8 cellular contexts compared by ENCODE assay signal in genomic region chr10:12656518-12657142, GRCh38.
A peak's percentile ranks its signal among the peaks of the same experiment; 100 is the strongest.
DNase-seq lines count a peak whose midpoint lies in the region; ATAC-seq, FAIRE-seq and TF ChIP-seq lines count a peak whose summit lies in the region.

No MANE protein-coding gene starts in this region.

- no peak overlapping the region for H3K27ac Mint-ChIP-seq in central memory CD8-positive, alpha-beta T cell (ENCODE audit: low read depth)

- H3K9me3 Mint-ChIP-seq in central memory CD8-positive, alpha-beta T cell = no peaks in the 10 kb centered on the region

- peak; percentile 54 for ATAC-seq in central memory CD8-positive, alpha-beta T cell (replicated peaks; ENCODE audit: extremely low read depth, poor library complexity, severe bottlenecking)
- ATAC-seq in lung (ENCODE audit: insufficient read depth, low FRiP score) (no peak), HG02759 (IDR thresholded peaks at IDR 0.05; ENCODE audit: unreplicated experiment) (no peak), GM18505 (IDR thresholded peaks at IDR 0.05; ENCODE audit: unreplicated experiment) (no peak), GM21528 (IDR thresholded peaks at IDR 0.05; ENCODE audit: low FRiP score, unreplicated experiment) (no peak)

- no peaks in the 10 kb centered on the region for H3K27me3 ChIP-seq in lung (ENCODE audit: control insufficient read depth, insufficient read depth)

- H3K4me3 ChIP-seq in HEK293 (ENCODE audit: low read depth, low read length) (no peak overlapping the region), lung (no peak overlapping the region)

- H3K27ac ChIP-seq in HEK293 (ENCODE audit: extremely low read depth, low read depth, low read length) (no peak overlapping the region), lung (ENCODE audit: low read depth in 1 of 2, low read length in 1 of 2) (no peak overlapping the region)

- TF ChIP-seq CTCF in D721Med (IDR thresholded peaks at IDR 0.05; ENCODE audit: insufficient read depth, missing control alignments) (peak; percentile 88), HEK293 (tag by site-specific recombination; IDR thresholded peaks at IDR 0.05) (no peak), lung (IDR thresholded peaks at IDR 0.05; ENCODE audit: control extremely low read depth, extremely low read depth) (peak; percentile 57)

- 76 to 82% methylated on average over 4 of the region's 4 CpGs for WGBS in lung, 2 donors

- DNase-seq in D721Med (ENCODE audit: insufficient read length, low spot score) (peak; percentile 44), NOMO-1 treated with DMSO at 0.1 percent for 48 hours (lab: John Stamatoyannopoulos, UW; ENCODE audit: unreplicated experiment) (peak; percentile 64), lung (ENCODE audit: low spot score) (no peak)
- DNase-seq in central memory CD8-positive, alpha-beta T cell (ENCODE audit: low spot score in 2 of 2) = no peak

- H3K9me3 ChIP-seq in HEK293 (ENCODE audit: control insufficient read depth, insufficient read depth, low read depth, low read length) (no peaks in the 10 kb centered on the region), lung (ENCODE audit: control insufficient read depth in 2 of 2, insufficient read depth in 1 of 2, low read length in 1 of 2) (peaks cover 2 to 4% of the 10 kb centered on the region in 2 donors)

- no peak for TF ChIP-seq POLR2A in GM18505 (IDR thresholded peaks at IDR 0.05; ENCODE audit: borderline replicate concordance, extremely low read depth, insufficient read depth, insufficient read length)

- H3K36me3 ChIP-seq in HEK293 (ENCODE audit: control insufficient read depth in 2 of 2, insufficient read depth in 1 of 2, low read length in 2 of 2) = no peaks in the 10 kb centered on the region
- peaks cover 0 to 2% of the 10 kb centered on the region in 2 donors for H3K36me3 ChIP-seq in lung (ENCODE audit: control insufficient read depth in 2 of 2, insufficient read depth in 2 of 2, low read length in 2 of 2)

- H3K4me3 Mint-ChIP-seq in central memory CD8-positive, alpha-beta T cell = no peak overlapping the region

- no peaks in the 10 kb centered on the region for H3K27me3 Mint-ChIP-seq in central memory CD8-positive, alpha-beta T cell

- POLR2A ChIA-PET in HEK293 (lab: Yijun Ruan, JAX) = interaction anchor here (0.6 kb wide), 3 partner anchors 11 to 408 kb away, joined by 3 to 5 read pairs (median 3); no protein-coding TSS in a partner anchor

- CTCF ChIA-PET in HEK293 (lab: Yijun Ruan, JAX) = interaction anchor here (0.6 to 3.9 kb wide), 40 partner anchors 9 to 503 kb away, joined by 3 to 34 read pairs (median 4); partner anchors contain the start of genes CDC123 and NUDT5

- no peaks in the 10 kb centered on the region for H3K4me1 Mint-ChIP-seq in central memory CD8-positive, alpha-beta T cell

- H3K36me3 Mint-ChIP-seq in central memory CD8-positive, alpha-beta T cell (ENCODE audit: insufficient read depth) = peaks cover 3% of the 10 kb centered on the region

- peak; percentile 35 for FAIRE-seq in D721Med (lab: Jason Lieb, UNC)

- H3K4me1 ChIP-seq in HEK293 (ENCODE audit: control insufficient read depth, insufficient read depth, low read length) = no peaks in the 10 kb centered on the region
- H3K4me1 ChIP-seq in lung (ENCODE audit: control insufficient read depth in 2 of 2, insufficient read depth in 2 of 2, low read length in 2 of 2) = no peaks in the 10 kb centered on the region

TF ChIP-seq in HEK293, 187 proteins besides CTCF, POLR2A, EP300 and RAD21 (continues in another document):
- TF ChIP-seq KLF8 (tag by site-specific recombination; IDR thresholded peaks at IDR 0.05) = no peak
- TF ChIP-seq ZNF549 (tag by site-specific recombination; IDR thresholded peaks at IDR 0.05) = no peak
- TF ChIP-seq SCRT2 (tag by site-specific recombination; IDR thresholded peaks at IDR 0.05) = no peak
- TF ChIP-seq ZNF248 (tag by site-specific recombination; IDR thresholded peaks at IDR 0.05) = no peak
- TF ChIP-seq HOXA7 (CRISPR knock-in tag; IDR thresholded peaks at IDR 0.05; ENCODE audit: borderline replicate concordance) = no peak
- TF ChIP-seq ZNF48 (tag by site-specific recombination; IDR thresholded peaks at IDR 0.05) = no peak
- no peak for TF ChIP-seq BCL11B (tag by site-specific recombination; IDR thresholded peaks at IDR 0.05; ENCODE audit: low read depth)
- no peak for TF ChIP-seq ZNF747 (tag by site-specific recombination; IDR thresholded peaks at IDR 0.05)
- TF ChIP-seq ZBTB6 (tag by site-specific recombination; IDR thresholded peaks at IDR 0.05) = no peak
- TF ChIP-seq ZNF501 (tag by site-specific recombination; IDR thresholded peaks at IDR 0.05) = no peak
- no peak for TF ChIP-seq ZNF311 (tag by site-specific recombination; IDR thresholded peaks at IDR 0.05; ENCODE audit: borderline replicate concordance)
- no peak for TF ChIP-seq ZBTB48 (tag by site-specific recombination; IDR thresholded peaks at IDR 0.05)
- no peak for TF ChIP-seq ZNF175 (tag by site-specific recombination; IDR thresholded peaks at IDR 0.05)
- no peak for TF ChIP-seq ZNF10 (tag by site-specific recombination; IDR thresholded peaks at IDR 0.05)
- TF ChIP-seq YY1 (tag by site-specific recombination; IDR thresholded peaks at IDR 0.05) = no peak
- TF ChIP-seq ZNF423 (tag by site-specific recombination; IDR thresholded peaks at IDR 0.05) = no peak
- no peak for TF ChIP-seq ZNF544 (tag by site-specific recombination; IDR thresholded peaks at IDR 0.05)
- TF ChIP-seq MYNN (tag by site-specific recombination; IDR thresholded peaks at IDR 0.05; ENCODE audit: borderline replicate concordance) = no peak
- TF ChIP-seq TRIM28 (IDR thresholded peaks at IDR 0.05; ENCODE audit: borderline replicate concordance, low read length) = peak; percentile 87; the same call in 1 of the 2 replicates
- no peak for TF ChIP-seq ZBTB8A (tag by site-specific recombination; IDR thresholded peaks at IDR 0.05)
- peak; percentile 99 for TF ChIP-seq ZNF140 (tag by site-specific recombination; IDR thresholded peaks at IDR 0.05)
- TF ChIP-seq ZNF654 (tag by site-specific recombination; IDR thresholded peaks at IDR 0.05; ENCODE audit: low read depth) = peak; percentile 85
- no peak for TF ChIP-seq SCRT1 (tag by site-specific recombination; IDR thresholded peaks at IDR 0.05; ENCODE audit: borderline replicate concordance)
- TF ChIP-seq ZBTB21 (tag by site-specific recombination; IDR thresholded peaks at IDR 0.05) = no peak
- TF ChIP-seq ZNF23 (tag by site-specific recombination; IDR thresholded peaks at IDR 0.05; ENCODE audit: borderline replicate concordance) = no peak
- no peak for TF ChIP-seq ZSCAN30 (tag by site-specific recombination; IDR thresholded peaks at IDR 0.05)
- TF ChIP-seq ZNF548 (tag by site-specific recombination; IDR thresholded peaks at IDR 0.05) = no peak
- 0 out of 2 replicates have a peak, but pooled peaks have one; percentile 31 for TF ChIP-seq ZNF324 (tag by site-specific recombination; IDR thresholded peaks at IDR 0.05)
- TF ChIP-seq ZNF362 (tag by site-specific recombination; IDR thresholded peaks at IDR 0.05) = no peak
- TF ChIP-seq ZNF280D (tag by site-specific recombination; IDR thresholded peaks at IDR 0.05) = no peak
- no peak for TF ChIP-seq ZNF510 (tag by site-specific recombination; IDR thresholded peaks at IDR 0.05; ENCODE audit: insufficient replicate concordance)
- no peak for TF ChIP-seq ZNF555 (tag by site-specific recombination; conservative IDR thresholded peaks at IDR 0.05)

Comparison
In these comparisons a context has a peak if more than half of its experiments do, and no peak if none do; other contexts are left out.
1. DNase-seq: peak in D721Med (single experiment) and NOMO-1 treated with DMSO at 0.1 percent for 48 hours (single experiment); none in central memory CD8-positive, alpha-beta T cell (0 of 2) and lung (single experiment).